1 cellular context compared by ENCODE assay signal in genomic region chr6:30763618-30764489, GRCh38.
A peak's percentile ranks its signal among the peaks of the same experiment; 100 is the strongest.
TF ChIP-seq lines count a peak whose summit lies in the region.

No MANE protein-coding gene starts in this region.

TF ChIP-seq in HepG2, 621 proteins besides CTCF, POLR2A, EP300 and RAD21 (continued from another document and continues in another):
- TF ChIP-seq ZNF333 (CRISPR knock-in tag; IDR thresholded peaks at IDR 0.05; ENCODE audit: borderline replicate concordance) = no peak
- TF ChIP-seq ELF4 (CRISPR knock-in tag; IDR thresholded peaks at IDR 0.05; ENCODE audit: borderline replicate concordance) = 0 out of 2 replicates have a peak, but pooled peaks have one; percentile 69
- peak; percentile 94 for TF ChIP-seq SP5 (CRISPR knock-in tag; IDR thresholded peaks at IDR 0.05; ENCODE audit: borderline replicate concordance, low read depth)
- TF ChIP-seq ZNF850 (CRISPR knock-in tag; conservative IDR thresholded peaks at IDR 0.05) = no peak
- TF ChIP-seq HES4 (CRISPR knock-in tag; IDR thresholded peaks at IDR 0.05; ENCODE audit: borderline replicate concordance) = no peak
- peak; percentile 89 for TF ChIP-seq HMG20A (CRISPR knock-in tag; IDR thresholded peaks at IDR 0.05; ENCODE audit: borderline replicate concordance)
- peak; percentile 37; the same call in 1 of the 2 replicates for TF ChIP-seq ZNF879 (CRISPR knock-in tag; IDR thresholded peaks at IDR 0.05)
- peak; percentile 83 for TF ChIP-seq FOSL2 (CRISPR knock-in tag; IDR thresholded peaks at IDR 0.05)
- TF ChIP-seq GLMP (CRISPR knock-in tag; IDR thresholded peaks at IDR 0.05; ENCODE audit: borderline replicate concordance) = no peak
- peak; percentile 18 for TF ChIP-seq KLF11 (CRISPR knock-in tag; IDR thresholded peaks at IDR 0.05)
- peak; percentile 41; the same call in 1 of the 2 replicates for TF ChIP-seq PHF20 (CRISPR knock-in tag; IDR thresholded peaks at IDR 0.05)
- no peak for TF ChIP-seq DNMT1 (CRISPR knock-in tag; IDR thresholded peaks at IDR 0.05)
- TF ChIP-seq SALL1 (CRISPR knock-in tag; IDR thresholded peaks at IDR 0.05) = peak; percentile 80
- no peak for TF ChIP-seq EZH2 (conservative IDR thresholded peaks at IDR 0.05; ENCODE audit: low read depth, low read length)
- no peak; the same call in 1 of the 2 replicates for TF ChIP-seq REL (CRISPR knock-in tag; conservative IDR thresholded peaks at IDR 0.05)
- TF ChIP-seq ZNF720 (CRISPR knock-in tag; IDR thresholded peaks at IDR 0.05) = no peak
- peak; percentile 80; the same call in 1 of the 2 replicates for TF ChIP-seq ZNF232 (CRISPR knock-in tag; IDR thresholded peaks at IDR 0.05; ENCODE audit: borderline replicate concordance)
- peak; percentile 79; the same call in 1 of the 2 replicates for TF ChIP-seq JUNB (CRISPR knock-in tag; IDR thresholded peaks at IDR 0.05; ENCODE audit: borderline replicate concordance)
- peak; percentile 76 for TF ChIP-seq ZNF609 (CRISPR knock-in tag; IDR thresholded peaks at IDR 0.05; ENCODE audit: borderline replicate concordance)
- no peak for TF ChIP-seq ZNF33B (CRISPR knock-in tag; IDR thresholded peaks at IDR 0.05)
- TF ChIP-seq ZNF138 (CRISPR knock-in tag; IDR thresholded peaks at IDR 0.05; ENCODE audit: low read depth) = peak; percentile 75; the same call in 1 of the 2 replicates
- TF ChIP-seq ZXDC (CRISPR knock-in tag; IDR thresholded peaks at IDR 0.05) = no peak
- peak; percentile 82; the same call in 1 of the 2 replicates for TF ChIP-seq ZNF281 (CRISPR knock-in tag; IDR thresholded peaks at IDR 0.05; ENCODE audit: borderline replicate concordance)
- TF ChIP-seq SRSF1 (optimal IDR thresholded peaks at IDR 0.05; ENCODE audit: low read depth, low read length) = no peak
- TF ChIP-seq ATM (IDR thresholded peaks at IDR 0.05; ENCODE audit: borderline replicate concordance) = no peak
- TF ChIP-seq GRHL1 (CRISPR knock-in tag; conservative IDR thresholded peaks at IDR 0.05) = no peak
- TF ChIP-seq NRL (CRISPR knock-in tag; IDR thresholded peaks at IDR 0.05; ENCODE audit: borderline replicate concordance) = peak; percentile 72; the same call in 1 of the 2 replicates
- no peak; the same call in 1 of the 2 replicates for TF ChIP-seq PAF1 (CRISPR knock-in tag; IDR thresholded peaks at IDR 0.05)
- TF ChIP-seq ZNF746 (CRISPR knock-in tag; IDR thresholded peaks at IDR 0.05) = peak; percentile 73
- no peak for TF ChIP-seq ISX (CRISPR knock-in tag; conservative IDR thresholded peaks at IDR 0.05)
- peak; percentile 63; the same call in 1 of the 2 replicates for TF ChIP-seq ZNF30 (CRISPR knock-in tag; IDR thresholded peaks at IDR 0.05)
- peak; percentile 24; the same call in 1 of the 2 replicates for TF ChIP-seq YEATS4 (CRISPR knock-in tag; IDR thresholded peaks at IDR 0.05; ENCODE audit: borderline replicate concordance)
- no peak for TF ChIP-seq ZNF550 (CRISPR knock-in tag; IDR thresholded peaks at IDR 0.05; ENCODE audit: borderline replicate concordance)
- peak; percentile 93 for TF ChIP-seq ZNF670 (CRISPR knock-in tag; IDR thresholded peaks at IDR 0.05; ENCODE audit: borderline replicate concordance)
- peak; percentile 90 for TF ChIP-seq ZNF274 (CRISPR knock-in tag; IDR thresholded peaks at IDR 0.05)
- no peak for TF ChIP-seq NFIB (CRISPR knock-in tag; IDR thresholded peaks at IDR 0.05; ENCODE audit: borderline replicate concordance)
- 0 out of 2 replicates have a peak, but pooled peaks have one; percentile 34 for TF ChIP-seq ZNF121 (CRISPR knock-in tag; IDR thresholded peaks at IDR 0.05)
- TF ChIP-seq MXI1 (IDR thresholded peaks at IDR 0.05; ENCODE audit: borderline replicate concordance, low read depth, low read length) = no peak; the same call in 2 of the 3 replicates
- TF ChIP-seq BRCA1 (CRISPR knock-in tag; IDR thresholded peaks at IDR 0.05) = no peak
- TF ChIP-seq ZNF691 (CRISPR knock-in tag; IDR thresholded peaks at IDR 0.05; ENCODE audit: borderline replicate concordance, low read depth) = peak; percentile 82
- no peak for TF ChIP-seq ZNF276 (CRISPR knock-in tag; IDR thresholded peaks at IDR 0.05; ENCODE audit: low read depth)
- peak; percentile 67; the same call in 1 of the 2 replicates for TF ChIP-seq ZKSCAN5 (CRISPR knock-in tag; IDR thresholded peaks at IDR 0.05)
- peak; percentile 82; the same call in 1 of the 2 replicates for TF ChIP-seq ZNF891 (CRISPR knock-in tag; IDR thresholded peaks at IDR 0.05)
- no peak for TF ChIP-seq ZNF460 (CRISPR knock-in tag; IDR thresholded peaks at IDR 0.05; ENCODE audit: borderline replicate concordance)
- TF ChIP-seq DRAP1 (CRISPR knock-in tag; IDR thresholded peaks at IDR 0.05) = peak; percentile 90
- peak; percentile 91 for TF ChIP-seq HNF4A (CRISPR knock-in tag; IDR thresholded peaks at IDR 0.05)
- 0 out of 2 replicates have a peak, but pooled peaks have one; percentile 85 for TF ChIP-seq FOXO4 (CRISPR knock-in tag; conservative IDR thresholded peaks at IDR 0.05)
- no peak for TF ChIP-seq ZFP36 (IDR thresholded peaks at IDR 0.05; ENCODE audit: borderline replicate concordance, low read depth, low read length, partially characterized antibody)
- peak; percentile 98 for TF ChIP-seq TBX2 (CRISPR knock-in tag; IDR thresholded peaks at IDR 0.05; ENCODE audit: borderline replicate concordance)
